In the genomic region with DNA sequence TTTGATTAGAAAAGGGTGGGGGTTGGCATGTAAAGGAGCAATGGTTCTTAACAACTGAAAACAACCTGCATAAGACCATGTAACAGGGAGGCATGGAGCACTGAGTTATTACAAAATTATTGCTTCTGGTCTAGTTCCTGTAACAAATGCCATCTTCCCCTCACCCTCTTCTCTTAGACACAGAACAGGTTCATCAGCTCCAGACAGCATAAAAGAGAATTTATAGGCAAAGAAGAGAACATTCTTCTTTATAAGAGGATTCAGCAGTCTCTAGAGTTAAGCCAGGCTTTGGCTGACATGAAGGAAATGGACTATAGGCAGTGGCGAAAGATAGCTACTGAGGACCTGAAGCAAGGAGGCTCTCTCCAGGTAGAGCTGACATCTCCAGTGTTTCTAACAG, we compare ENCODE assay signal across 10 cellular contexts. TPM values are rescaled to one million over a fixed set of nuclear protein-coding genes. Genes with fewer than 3 reads are reported as not detected.
"Had no signal": no experiment of that assay in that cellular context is flagged by ENCODE, and none has a peak within 500 bp of the region (broad histone marks: within the 10 kb centered on the region; RNA-seq: fewer than 3 reads in every experiment).

No MANE protein-coding gene starts in this region.

- H3K9me3 ChIP-seq: HAP-1 had no signal

- ATAC-seq: HCT116, K562 had no signal

- H3K27ac Mint-ChIP-seq: HFFc6 had no signal

- H3K4me1 ChIP-seq: HAP-1 had no signal

- H3K4me3 ChIP-seq: HAP-1, K562 had no signal

- H3K9me3 Mint-ChIP-seq: HFFc6 had no signal

- H3K36me3 ChIP-seq: HAP-1 had no signal

- DNase-seq: GOT3, H7, HFFc6, IMR-90, KG1 had no signal

- H3K4me3 Mint-ChIP-seq: HFFc6 had no signal

RNA-seq across cellular contexts. Expression of a gene that starts 38.9 kb away (rescaled TPM):
- total RNA-seq: H4, H7, HFFc6, HT-29, IMR-90, K562 had no signal
- polyA plus RNA-seq: IMR-90 had no signal
